ENCODE assay signal across 9 cellular contexts in genomic region chr2:177397501-177398289, GRCh38. TPM values are rescaled to one million over a fixed set of nuclear protein-coding genes. Genes with fewer than 3 reads are reported as not detected.
A peak's percentile ranks its signal among the peaks of the same experiment; 100 is the strongest.
DNase-seq lines count a peak whose midpoint lies in the region; ATAC-seq, FAIRE-seq and TF ChIP-seq lines count a peak whose summit lies in the region.
"Had no signal": no experiment of that assay in that cellular context is flagged by ENCODE, and none has a peak within 500 bp of the region (broad histone marks: within the 10 kb centered on the region; RNA-seq: fewer than 3 reads in every experiment).

No MANE protein-coding gene starts in this region.

- DNase-seq in AG04449 (ENCODE audit: low read depth, low spot score) (peak; percentile 71), bronchial epithelial cell (ENCODE audit: low read depth) (peak; percentile 66), mesenchymal stem cell (peak; percentile 97)
- DNase-seq in stimulated activated naive CD4-positive, alpha-beta T cell treated with Interleukin-2 at 50 U/mL for 16 hours (lab: John Stamatoyannopoulos, UW), result no peak
- no peak for DNase-seq in CD8-positive, alpha-beta T cell
- DNase-seq: DND-41 had no signal

- peaks cover 87% of the 10 kb centered on the region for H4K20me1 ChIP-seq in Loucy (ENCODE audit: insufficient read depth, low read length, poor library complexity, severe bottlenecking)

- 9% methylated on average over 5 of the region's 12 CpGs for WGBS in mesenchymal stem cell

- no peak overlapping the region for H3K23ac ChIP-seq in mesenchymal stem cell (ENCODE audit: low read length in 2 of 2)

- H3K9me3 ChIP-seq in Loucy (ENCODE audit: insufficient read depth, low read depth, low read length), result no peaks in the 10 kb centered on the region
- no peaks in the 10 kb centered on the region for H3K9me3 ChIP-seq in mesenchymal stem cell (ENCODE audit: control insufficient read depth, low read length)
- no peaks in the 10 kb centered on the region for H3K9me3 ChIP-seq in CD8-positive, alpha-beta T cell (ENCODE audit: low read length)

- peak overlapping the region; percentile 96 for H3K27ac ChIP-seq in mesenchymal stem cell (ENCODE audit: low read length, poor library complexity, severe bottlenecking)
- H3K27ac ChIP-seq in CD8-positive, alpha-beta T cell (ENCODE audit: low read depth, low read length), result no peak overlapping the region

- H3K27me3 ChIP-seq in Loucy (ENCODE audit: insufficient read depth, low read length, poor library complexity, severe bottlenecking), result peaks cover 6% of the 10 kb centered on the region
- no peaks in the 10 kb centered on the region for H3K27me3 ChIP-seq in bronchial epithelial cell (ENCODE audit: control insufficient read depth, insufficient read depth, low read length)
- H3K27me3 ChIP-seq in mesenchymal stem cell (ENCODE audit: control insufficient read depth in 1 of 2, insufficient read depth in 1 of 2, low read length in 2 of 2), result no peaks in the 10 kb centered on the region
- H3K27me3 ChIP-seq in CD8-positive, alpha-beta T cell (ENCODE audit: insufficient read depth, low read length), result no peaks in the 10 kb centered on the region

- intact Hi-C loops in CD8-positive, alpha-beta T cell (cut with DNase I, micrococcal nuclease), result no loop called here

- no peak overlapping the region for H3K4ac ChIP-seq in mesenchymal stem cell (ENCODE audit: low read depth in 1 of 2, low read length in 2 of 2)

- peaks cover 1% of the 10 kb centered on the region for H3K79me1 ChIP-seq in mesenchymal stem cell (replicated peaks; ENCODE audit: low read length, poor library complexity, severe bottlenecking)

- H3K4me3 Mint-ChIP-seq in CD8-positive, alpha-beta T cell, result no peak overlapping the region

- CTCF ChIA-PET in AG04449 (lab: Yijun Ruan, JAX), result interaction anchor here (0.9 to 1.4 kb wide), 3 partner anchors 18 to 233 kb away, joined by 4 to 5 read pairs (median 5); no protein-coding TSS in a partner anchor
- CTCF ChIA-PET in CD8-positive, alpha-beta T cell (lab: Charles Lee), result interaction anchor here (0.6 kb wide), 1 partner anchor 338 kb away, joined by 3 read pairs; no protein-coding TSS in a partner anchor

- ATAC-seq in HG02885 (IDR thresholded peaks at IDR 0.05; ENCODE audit: poor library complexity, unreplicated experiment) (no peak), HG02852 (IDR thresholded peaks at IDR 0.05; ENCODE audit: unreplicated experiment) (no peak)
- no peak for ATAC-seq in CD8-positive, alpha-beta T cell

- no peak overlapping the region for H4K8ac ChIP-seq in mesenchymal stem cell (ENCODE audit: low read length)

- no peaks in the 10 kb centered on the region for H3K36me3 ChIP-seq in Loucy (ENCODE audit: insufficient read depth, low read length)
- H3K36me3 ChIP-seq in bronchial epithelial cell (ENCODE audit: control insufficient read depth, insufficient read depth, low read length), result no peaks in the 10 kb centered on the region
- no peaks in the 10 kb centered on the region for H3K36me3 ChIP-seq in mesenchymal stem cell (ENCODE audit: control insufficient read depth in 1 of 2, insufficient read depth in 2 of 2, low read depth in 1 of 2, low read length in 2 of 2)
- no peaks in the 10 kb centered on the region for H3K36me3 ChIP-seq in CD8-positive, alpha-beta T cell (ENCODE audit: insufficient read depth, low read length)

- no peak overlapping the region for H3K4me3 ChIP-seq in AG04449 (ENCODE audit: low read depth, low read length)
- H3K4me3 ChIP-seq in Loucy (ENCODE audit: low read length, poor library complexity, severe bottlenecking), result peak overlapping the region; percentile 57
- no peak overlapping the region for H3K4me3 ChIP-seq in bronchial epithelial cell (ENCODE audit: low read depth, low read length)
- H3K4me3 ChIP-seq in mesenchymal stem cell (ENCODE audit: insufficient read depth in 1 of 2, low read depth in 1 of 2, low read length in 2 of 2), result peak overlapping the region in 1 of 2 experiments; percentile 54
- H3K4me3 ChIP-seq in CD8-positive, alpha-beta T cell (ENCODE audit: low read depth, low read length), result no peak overlapping the region

- H2AFZ ChIP-seq in Loucy (ENCODE audit: low read length) (no peak overlapping the region), mesenchymal stem cell (ENCODE audit: low read depth, low read length) (no peak overlapping the region)

- no peak overlapping the region for H2BK15ac ChIP-seq in mesenchymal stem cell (ENCODE audit: low read depth, poor library complexity, severe bottlenecking)

- H2BK120ac ChIP-seq in mesenchymal stem cell (ENCODE audit: low read depth, low read length), result no peak overlapping the region

- peaks cover 12% of the 10 kb centered on the region for H3K36me3 Mint-ChIP-seq in CD8-positive, alpha-beta T cell

- H3K27me3 Mint-ChIP-seq in CD8-positive, alpha-beta T cell (ENCODE audit: low read depth), result no peaks in the 10 kb centered on the region

- no peaks in the 10 kb centered on the region for H3K9me2 ChIP-seq in Loucy (replicated peaks; ENCODE audit: low read depth, low read length)

- no peak overlapping the region for H3K27ac Mint-ChIP-seq in CD8-positive, alpha-beta T cell

- H3K9me3 Mint-ChIP-seq in CD8-positive, alpha-beta T cell, result no peaks in the 10 kb centered on the region

- no peak for FAIRE-seq in bronchial epithelial cell (lab: Jason Lieb, UNC)

- peak overlapping the region; percentile 84 for H2BK5ac ChIP-seq in mesenchymal stem cell (ENCODE audit: low read depth, low read length, poor library complexity, severe bottlenecking)

- H3K4me2 ChIP-seq in Loucy (ENCODE audit: low read depth, low read length, poor library complexity, severe bottlenecking), result peak overlapping the region; percentile 75
- peak overlapping the region; percentile 29 for H3K4me2 ChIP-seq in mesenchymal stem cell (ENCODE audit: low read length, poor library complexity, severe bottlenecking)

- peak overlapping the region; percentile 80 for H2AK5ac ChIP-seq in mesenchymal stem cell (ENCODE audit: low read length, severe bottlenecking)

- H3F3A ChIP-seq in Loucy (ENCODE audit: low read depth), result 0 out of 2 replicates have a peak, but pooled peaks cover 5% of the 10 kb centered on the region

- H3K79me2 ChIP-seq in Loucy (ENCODE audit: insufficient read depth, low read length), result peaks cover 99% of the 10 kb centered on the region

- H3K9ac ChIP-seq in Loucy (ENCODE audit: low read depth, low read length, poor library complexity, severe bottlenecking) (peak overlapping the region; percentile 11), mesenchymal stem cell (ENCODE audit: low read length) (peak overlapping the region; percentile 66)

- no peak overlapping the region for H3K14ac ChIP-seq in mesenchymal stem cell (ENCODE audit: low read length in 2 of 2)

- H4K91ac ChIP-seq in mesenchymal stem cell (ENCODE audit: low read length), result no peak overlapping the region

- peak overlapping the region; percentile 57 to 66 for H3K18ac ChIP-seq in mesenchymal stem cell (ENCODE audit: low read depth in 1 of 2, low read length in 2 of 2)

- H2BK12ac ChIP-seq in mesenchymal stem cell (ENCODE audit: low read length in 2 of 2), result no peak overlapping the region

- H3K4me1 Mint-ChIP-seq in CD8-positive, alpha-beta T cell (ENCODE audit: low read depth), result peaks cover 79% of the 10 kb centered on the region

- POLR2A ChIA-PET in AG04449 (lab: Yijun Ruan, JAX), result interaction anchor here (0.8 kb wide), 1 partner anchor 15 kb away, joined by 3 read pairs; no protein-coding TSS in a partner anchor
- POLR2A ChIA-PET in CD8-positive, alpha-beta T cell (lab: Charles Lee), result no interaction called here

- TF ChIP-seq CTCF in AG04449 (IDR thresholded peaks at IDR 0.05; ENCODE audit: insufficient read depth, low read length, missing control alignments), result no peak
- TF ChIP-seq CTCF in Loucy (conservative IDR thresholded peaks at IDR 0.05; ENCODE audit: low read length), result no peak
- no peak for TF ChIP-seq CTCF in bronchial epithelial cell (IDR thresholded peaks at IDR 0.05; ENCODE audit: insufficient read depth, low read length, severe bottlenecking)
- no peak for TF ChIP-seq CTCF in CD8-positive, alpha-beta T cell (IDR thresholded peaks at IDR 0.05)

- peaks cover 80% of the 10 kb centered on the region for H3K4me1 ChIP-seq in Loucy (ENCODE audit: insufficient read depth, low read length, poor library complexity, severe bottlenecking)
- H3K4me1 ChIP-seq in mesenchymal stem cell (ENCODE audit: control insufficient read depth, insufficient read depth, low read depth, low read length), result peaks cover 6% of the 10 kb centered on the region
- H3K4me1 ChIP-seq in CD8-positive, alpha-beta T cell (ENCODE audit: insufficient read depth, low read length), result peaks cover 29% of the 10 kb centered on the region

RNA-seq across cellular contexts. Expression of gene AGPS, which starts 5.1 kb away (rescaled TPM):
- total RNA-seq in bronchial epithelial cell, result 34.8 and 35.5 TPM in 2 replicates
- polyA plus RNA-seq in mesenchymal stem cell (2013, experiment 1 of 2), result 24.4 TPM
- 23.3 TPM for polyA plus RNA-seq in mesenchymal stem cell (2013, experiment 2 of 2)
- total RNA-seq in CD8-positive, alpha-beta T cell, result 10 to 100 TPM; 19.2 to 23.8 TPM

Comparison
In these comparisons a context has a peak if more than half of its experiments do, and no peak if none do; other contexts are left out.
1. DNase-seq: peak in AG04449 (single experiment), bronchial epithelial cell (single experiment) and mesenchymal stem cell (single experiment); none in stimulated activated naive CD4-positive, alpha-beta T cell treated with Interleukin-2 at 50 U/mL for 16 hours (single experiment) and CD8-positive, alpha-beta T cell (0 of 7).